ENCODE assay signal across 8 cellular contexts in the genomic region with DNA sequence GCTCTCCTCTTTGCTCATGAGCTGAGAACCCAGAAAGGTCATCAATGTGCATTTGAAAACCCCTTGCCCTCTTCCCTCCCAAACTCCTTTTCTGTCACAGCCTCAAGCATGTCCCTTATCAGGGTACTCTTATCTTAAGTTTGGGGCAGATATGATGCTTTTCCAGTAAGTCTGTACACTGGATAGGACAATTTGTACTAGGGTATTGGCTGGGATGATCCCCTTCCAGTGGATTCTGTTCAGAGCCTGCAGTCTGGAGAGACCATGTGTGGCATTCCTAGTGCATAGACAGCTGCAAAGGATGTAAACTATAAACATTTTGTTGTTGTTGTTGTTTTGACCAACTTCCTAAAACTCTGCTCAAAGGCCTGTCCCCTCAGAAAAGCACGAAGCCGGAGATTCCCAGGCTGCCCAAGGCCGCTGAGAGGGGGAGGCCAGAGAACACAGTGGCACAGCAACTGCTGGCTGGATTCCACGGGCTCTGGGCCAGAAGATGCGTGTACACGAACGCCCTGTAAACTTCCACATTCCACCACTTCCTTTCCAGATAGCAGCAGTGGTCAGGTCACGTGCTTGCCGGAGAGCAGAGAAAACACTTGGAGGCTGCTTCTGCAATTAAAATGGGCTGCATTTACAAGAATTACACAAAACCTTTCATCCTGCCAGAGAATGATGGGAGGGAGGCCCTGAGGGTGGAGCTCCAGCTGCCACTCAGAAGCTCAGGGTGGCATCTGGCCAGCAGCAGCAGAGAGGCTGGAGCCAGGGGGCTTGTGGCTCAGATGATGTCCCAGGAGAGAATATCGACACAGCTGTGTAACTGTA. TPM values are rescaled to one million over a fixed set of nuclear protein-coding genes. Genes with fewer than 3 reads are reported as not detected.
DNase-seq lines count a peak whose midpoint lies in the region; ATAC-seq, FAIRE-seq and TF ChIP-seq lines count a peak whose summit lies in the region.

No MANE protein-coding gene starts in this region.

- FAIRE-seq in GM19239 (lab: Jason Lieb, UNC): no peak

- peak; percentile 99 for DNase-seq in A673 (ENCODE audit: low spot score)
- DNase-seq in HS-27A (ENCODE audit: low read depth): peak; percentile 90
- peak; percentile 89 for DNase-seq in SIG-M5 (lab: John Stamatoyannopoulos, UW)
- DNase-seq in activated naive CD4-positive, alpha-beta T cell treated with anti-CD3 and anti-CD28 coated beads, Interleukin-2, amount 50 U/mL, for 16 hours: peak; percentile 37
- DNase-seq in omental fat pad (ENCODE audit: low spot score): peak; percentile 96
- peak; percentile 88 for DNase-seq in thoracic aorta (ENCODE audit: low spot score)
- no peak for DNase-seq in GM19239 (ENCODE audit: insufficient read length, low spot score)

- no peaks in the 10 kb centered on the region for H3K9me3 ChIP-seq in A673 (ENCODE audit: low read depth, low read length, poor library complexity, severe bottlenecking)
- no peaks in the 10 kb centered on the region for H3K9me3 ChIP-seq in gastroesophageal sphincter
- no peaks in the 10 kb centered on the region for H3K9me3 ChIP-seq in thoracic aorta

- H3K4me1 ChIP-seq in A673 (ENCODE audit: insufficient read depth, low read length, poor library complexity, severe bottlenecking) (peaks cover 15% of the 10 kb centered on the region), gastroesophageal sphincter (peaks cover 0 to 54% (median 25%) of the 10 kb centered on the region in 3 donors), thoracic aorta (ENCODE audit: control insufficient read depth in 1 of 2, low read depth in 2 of 2) (peaks cover 43 to 65% of the 10 kb centered on the region in 2 donors)

- CTCF ChIA-PET in A673 (lab: Charles Lee): interaction anchor here (1.6 kb wide), 1 partner anchor 77 kb away, joined by 4 read pairs; no protein-coding TSS in a partner anchor

- H3K27me3 ChIP-seq in A673 (replicated peaks; ENCODE audit: insufficient read depth, low read depth, low read length, poor library complexity): no peaks in the 10 kb centered on the region
- no peaks in the 10 kb centered on the region for H3K27me3 ChIP-seq in gastroesophageal sphincter
- no peaks in the 10 kb centered on the region for H3K27me3 ChIP-seq in thoracic aorta (replicated peaks; ENCODE audit: insufficient read depth)

- peak overlapping the region; percentile 63 for H3K27ac ChIP-seq in A673 (ENCODE audit: low read depth, low read length, poor library complexity, severe bottlenecking)
- peak overlapping the region; percentile 6 to 80 (median 74) for H3K27ac ChIP-seq in gastroesophageal sphincter
- peak overlapping the region; percentile 66 to 97 for H3K27ac ChIP-seq in thoracic aorta

- 0% methylated on average over 1 to 8 of the region's 10 CpGs for WGBS in gastroesophageal sphincter (ENCODE audit: low coverage in 1 of 2), 2 donors

- ATAC-seq in gastroesophageal sphincter (peak; percentile 85), omental fat pad (ENCODE audit: low FRiP score) (peak; percentile 88), thoracic aorta (ENCODE audit: insufficient number of reproducible peaks, low FRiP score, low read depth) (peak; percentile 77)

- H3K36me3 ChIP-seq in A673 (ENCODE audit: insufficient read depth, low read length, poor library complexity, severe bottlenecking) (no peaks in the 10 kb centered on the region), gastroesophageal sphincter (no peaks in the 10 kb centered on the region), thoracic aorta (no peaks in the 10 kb centered on the region)

- H3K4me3 ChIP-seq in A673 (ENCODE audit: low read depth, low read length, poor library complexity, severe bottlenecking): no peak overlapping the region
- peak overlapping the region in 1 of 2 donors; percentile 9 for H3K4me3 ChIP-seq in gastroesophageal sphincter
- peak overlapping the region; percentile 10 for H3K4me3 ChIP-seq in thoracic aorta

- TF ChIP-seq EP300 in gastroesophageal sphincter (IDR thresholded peaks at IDR 0.05): no peak

- no peak for TF ChIP-seq POLR2A in gastroesophageal sphincter (IDR thresholded peaks at IDR 0.05)

- POLR2A ChIA-PET in A673 (lab: Charles Lee; ENCODE audit: low non-redundant PET): interaction anchor here (0.6 to 0.7 kb wide), 2 partner anchors 30 to 1264 kb away, joined by 3 to 4 read pairs; no protein-coding TSS in a partner anchor

- TF ChIP-seq CTCF in A673 (conservative IDR thresholded peaks at IDR 0.05; ENCODE audit: low read depth, low read length) (no peak), gastroesophageal sphincter (IDR thresholded peaks at IDR 0.05) (peak in 2 of 4 experiments; percentile 12 to 43), omental fat pad (IDR thresholded peaks at IDR 0.05) (no peak), thoracic aorta (IDR thresholded peaks at IDR 0.05) (peak; percentile 20)

- no TSS peak for BruUV-seq in A673 (replicated peaks; lab: Mats Ljungman, UMichigan)

- intact Hi-C loops in A673 (cut with micrococcal nuclease; ENCODE audit: unreplicated experiment): no loop called here

RNA-seq across cellular contexts. Expression of gene BMP10, which starts 42.1 kb away (rescaled TPM):
- total RNA-seq in A673 (2021) (not detected in 2 replicates), gastroesophageal sphincter (under 1 TPM in 1 of 4 donors, not detected in 3; 0.19 TPM), omental fat pad (not detected), thoracic aorta (not detected)
